In the genomic region with DNA sequence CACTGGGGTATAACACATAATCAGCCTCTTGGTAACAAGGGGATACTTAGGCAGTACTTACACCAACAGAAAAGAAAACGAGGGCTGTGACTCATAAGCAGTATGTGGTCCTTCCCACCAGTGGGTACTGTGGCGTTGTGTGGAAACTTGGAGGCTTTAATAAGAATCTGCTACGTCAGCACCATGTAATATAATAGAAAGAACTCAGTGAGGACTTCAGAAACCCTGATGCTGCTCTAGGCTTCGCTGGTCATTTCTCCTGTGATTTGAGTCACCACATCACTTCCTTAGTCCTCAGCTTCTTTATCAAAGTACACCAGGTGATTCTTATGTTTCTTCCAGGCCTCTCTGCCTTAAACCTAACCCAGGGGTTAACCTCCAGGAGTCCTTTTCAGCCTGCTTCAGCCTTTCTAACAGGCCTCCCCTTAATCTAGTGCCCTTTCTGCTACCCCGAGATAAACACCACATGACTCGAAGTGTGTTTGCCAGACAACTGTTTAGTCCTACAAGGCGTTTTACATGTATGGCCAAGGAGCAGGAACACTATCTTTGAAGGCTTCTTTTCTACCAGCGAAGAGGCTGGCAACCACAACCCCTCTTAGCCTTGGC, we compare ENCODE assay signal across 9 cellular contexts.
DNase-seq lines count a peak whose midpoint lies in the region; ATAC-seq and TF ChIP-seq lines count a peak whose summit lies in the region.
"Had no signal": no experiment of that assay in that cellular context is flagged by ENCODE, and none has a peak within 500 bp of the region (broad histone marks: within the 10 kb centered on the region; RNA-seq: fewer than 3 reads in every experiment).

No MANE protein-coding gene starts in this region.

- peaks cover 0 to 5% of the 10 kb centered on the region in 2 donors for H3K36me3 ChIP-seq in esophagus (ENCODE audit: control insufficient read depth in 2 of 2, insufficient read depth in 2 of 2, low read length in 1 of 2)

- H3K4me3 Mint-ChIP-seq in activated CD4-positive, alpha-beta T cell treated with anti-CD3 and anti-CD28 coated beads, Interleukin-2, amount 10 ng/mL, durations not matched to agents 7 days and 5 days, result peak overlapping the region; percentile 66

- peak overlapping the region; percentile 82 for H3K27ac Mint-ChIP-seq in activated CD4-positive, alpha-beta T cell treated with anti-CD3 and anti-CD28 coated beads, Interleukin-2, amount 10 ng/mL, durations not matched to agents 7 days and 5 days

- H3K27me3 ChIP-seq in esophagus (ENCODE audit: control insufficient read depth in 1 of 2, insufficient read depth in 2 of 2, low read length in 2 of 2), result no peaks in the 10 kb centered on the region

- peak; percentile 65 for DNase-seq in NK-92 treated with Interleukin-12 subunit alpha and Interleukin-12 subunit beta, amount 100 ng/mL, for 24 hours (lab: John Stamatoyannopoulos, UW)
- DNase-seq in NK-92 (lab: John Stamatoyannopoulos, UW; ENCODE audit: unreplicated experiment) (no peak), sciatic nerve (ENCODE audit: low spot score) (no peak), HEK293T (ENCODE audit: extremely low spot score) (no peak), mesenteric fat pad (ENCODE audit: low spot score) (no peak)
- peak; percentile 74 for DNase-seq in activated CD4-positive, alpha-beta T cell treated with anti-CD3 and anti-CD28 coated beads, Interleukin-2, amount 10 ng/mL, durations not matched to agents 7 days and 5 days

- H3K4me1 Mint-ChIP-seq in activated CD4-positive, alpha-beta T cell treated with anti-CD3 and anti-CD28 coated beads, Interleukin-2, amount 10 ng/mL, durations not matched to agents 7 days and 5 days, result peaks cover 86% of the 10 kb centered on the region

- POLR2A ChIA-PET in activated CD4-positive, alpha-beta T cell treated with anti-CD3 and anti-CD28 coated beads, Interleukin-2, amount 10 ng/mL, durations not matched to agents 7 days and 5 days (lab: Charles Lee), result no interaction called here
- POLR2A ChIA-PET in HEK293T (lab: Yijun Ruan, JAX), result no interaction called here

- H3K36me3 Mint-ChIP-seq in activated CD4-positive, alpha-beta T cell treated with anti-CD3 and anti-CD28 coated beads, Interleukin-2, amount 10 ng/mL, durations not matched to agents 7 days and 5 days (ENCODE audit: low read depth), result peaks cover 33% of the 10 kb centered on the region

- 59 to 63% methylated on average over 8 of the region's 8 CpGs for WGBS in esophagus, 2 donors

- no peaks in the 10 kb centered on the region for H3K9me3 Mint-ChIP-seq in activated CD4-positive, alpha-beta T cell treated with anti-CD3 and anti-CD28 coated beads, Interleukin-2, amount 10 ng/mL, durations not matched to agents 7 days and 5 days

- ATAC-seq in HG03175 (IDR thresholded peaks at IDR 0.05; ENCODE audit: unreplicated experiment) (peak; percentile 65), sciatic nerve (peak; percentile 74)

- CTCF ChIA-PET in activated CD4-positive, alpha-beta T cell treated with anti-CD3 and anti-CD28 coated beads, Interleukin-2, amount 10 ng/mL, durations not matched to agents 7 days and 5 days (lab: Charles Lee), result interaction anchor here (0.9 to 2.2 kb wide), 8 partner anchors 13 to 95 kb away, joined by 3 to 10 read pairs (median 4); no protein-coding TSS in a partner anchor
- CTCF ChIA-PET in HEK293T (lab: Yijun Ruan, JAX), result interaction anchor here (1.0 kb wide), 1 partner anchor 13 kb away, joined by 3 read pairs; no protein-coding TSS in a partner anchor

- H3K27ac ChIP-seq in esophagus (ENCODE audit: low read depth in 2 of 2, low read length in 1 of 2), result peak overlapping the region; percentile 44 to 66
- H3K27ac ChIP-seq: epithelial cell of prostate had no signal

- H3K4me1 ChIP-seq in esophagus (ENCODE audit: control insufficient read depth in 2 of 2, insufficient read depth in 2 of 2, low read length in 1 of 2), result peaks cover 0 to 2% of the 10 kb centered on the region in 2 donors

- no peaks in the 10 kb centered on the region for H3K27me3 Mint-ChIP-seq in activated CD4-positive, alpha-beta T cell treated with anti-CD3 and anti-CD28 coated beads, Interleukin-2, amount 10 ng/mL, durations not matched to agents 7 days and 5 days

- no peak overlapping the region for H3K4me3 ChIP-seq in esophagus (ENCODE audit: low read depth in 1 of 2, low read length in 2 of 2)

- no peaks in the 10 kb centered on the region for H3K9me3 ChIP-seq in esophagus (ENCODE audit: control insufficient read depth in 2 of 2, insufficient read depth in 1 of 2, low read depth in 1 of 2, low read length in 1 of 2)

- intact Hi-C loops in sciatic nerve (cut with DNase I), result no loop called here

TF ChIP-seq in HEK293T, 16 proteins besides CTCF, POLR2A, EP300 and RAD21:
- TF ChIP-seq FOXA1 (IDR thresholded peaks at IDR 0.05) (no peak), BHLHE40 (IDR thresholded peaks at IDR 0.05; ENCODE audit: borderline replicate concordance) (no peak), TARDBP (IDR thresholded peaks at IDR 0.05) (no peak), SP1 (IDR thresholded peaks at IDR 0.05) (no peak), CTBP1 (IDR thresholded peaks at IDR 0.05; ENCODE audit: borderline replicate concordance) (no peak), NFRKB (IDR thresholded peaks at IDR 0.05) (no peak), ZNF384 (IDR thresholded peaks at IDR 0.05) (no peak), ELF4 (IDR thresholded peaks at IDR 0.05) (no peak), L3MBTL2 (conservative IDR thresholded peaks at IDR 0.05) (no peak), ARNT (IDR thresholded peaks at IDR 0.05) (no peak), FOXK2 (IDR thresholded peaks at IDR 0.05) (no peak)

Comparison
In these comparisons a context has a peak if more than half of its experiments do, and no peak if none do; other contexts are left out.
1. DNase-seq: peak in NK-92 treated with Interleukin-12 subunit alpha and Interleukin-12 subunit beta, amount 100 ng/mL, for 24 hours (single experiment) and activated CD4-positive, alpha-beta T cell treated with anti-CD3 and anti-CD28 coated beads, Interleukin-2, amount 10 ng/mL, durations not matched to agents 7 days and 5 days (single experiment); none in NK-92 (single experiment), sciatic nerve (single experiment), HEK293T (single experiment) and mesenteric fat pad (single experiment).